Comparison of ENCODE assay signal across 8 cellular contexts in the genomic region with DNA sequence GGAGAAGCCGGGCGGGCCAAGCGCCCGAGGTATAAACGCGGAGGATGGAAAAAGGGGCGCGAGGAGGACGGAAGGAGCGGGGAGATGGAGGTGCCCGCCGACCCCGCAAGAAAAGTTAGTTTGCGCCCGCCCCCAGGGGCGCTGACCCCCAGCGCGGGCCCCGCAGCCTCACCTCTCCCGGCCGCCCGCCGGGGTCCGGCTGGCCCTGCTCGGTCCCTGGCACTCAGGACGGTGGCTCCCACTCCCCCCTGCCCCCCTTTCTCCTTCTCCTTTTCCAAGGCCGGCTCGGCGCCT. TPM values are rescaled to one million over a fixed set of nuclear protein-coding genes. Genes with fewer than 3 reads are reported as not detected.
A peak's percentile ranks its signal among the peaks of the same experiment; 100 is the strongest.
DNase-seq lines count a peak whose midpoint lies in the region; ATAC-seq and TF ChIP-seq lines count a peak whose summit lies in the region.

No MANE protein-coding gene starts in this region.

- no peak overlapping the region for H2AFZ ChIP-seq in SU-DHL-6 (ENCODE audit: low read depth, low read length, severe bottlenecking)
- peak overlapping the region; percentile 42 for H2AFZ ChIP-seq in smooth muscle cell (ENCODE audit: low read depth)

- peak in 1 of 2 donors; percentile 22 for TF ChIP-seq POLR2A in gastroesophageal sphincter (IDR thresholded peaks at IDR 0.05)

- DNase-seq in smooth muscle cell (lab: John Stamatoyannopoulos, UW; ENCODE audit: unreplicated experiment) (no peak), epidermal melanocyte (ENCODE audit: insufficient read length, low spot score) (no peak), NOMO-1 treated with dmso at 0.1 percent for 144 hours (lab: John Stamatoyannopoulos, UW; ENCODE audit: unreplicated experiment) (no peak), SKM-1 treated with dmso at 0.1 percent for 144 hours (lab: John Stamatoyannopoulos, UW; ENCODE audit: unreplicated experiment) (no peak)

- peak overlapping the region; percentile 48; the same call in 1 of the 2 replicates for H3K9ac ChIP-seq in SU-DHL-6 (ENCODE audit: low read length)
- peak overlapping the region; percentile 69 for H3K9ac ChIP-seq in smooth muscle cell (ENCODE audit: low read depth)

- H3K4me3 ChIP-seq in SU-DHL-6 (ENCODE audit: insufficient read depth, low read length, poor library complexity, severe bottlenecking) (peak overlapping the region; percentile 97), gastroesophageal sphincter (peak overlapping the region; percentile 89 to 96), smooth muscle cell (peak overlapping the region; percentile 94)

- ATAC-seq in GM21825 (IDR thresholded peaks at IDR 0.05; ENCODE audit: unreplicated experiment) = peak; percentile 1
- ATAC-seq in gastroesophageal sphincter = no peak
- no peak for ATAC-seq in activated CD4-positive, CD25-positive, alpha-beta regulatory T cell treated with anti-CD3 and anti-CD28 coated beads, Interleukin-2, amount 50 U/mL, for 24 hours

- no CpG with 5 or more reads among the region's 29 CpGs for WGBS in gastroesophageal sphincter (ENCODE audit: low coverage in 1 of 2), 2 donors
- WGBS in smooth muscle cell (ENCODE audit: low lambda C conversion rate) = 0% methylated on average over 15 of the region's 29 CpGs

- peak overlapping the region; percentile 91 for H3K4me2 ChIP-seq in SU-DHL-6 (ENCODE audit: low read depth, low read length, poor library complexity, severe bottlenecking)
- peak overlapping the region; percentile 99 for H3K4me2 ChIP-seq in smooth muscle cell

- H3K27me3 ChIP-seq in SU-DHL-6 (ENCODE audit: low read length) (no peaks in the 10 kb centered on the region), gastroesophageal sphincter (no peaks in the 10 kb centered on the region), smooth muscle cell (ENCODE audit: low read depth) (no peaks in the 10 kb centered on the region)

- H3K79me2 ChIP-seq in SU-DHL-6 (ENCODE audit: insufficient read depth, low read length) (no peaks in the 10 kb centered on the region; the same call in 1 of the 2 replicates), smooth muscle cell (ENCODE audit: low read depth) (peaks cover 15% of the 10 kb centered on the region)

- no peaks in the 10 kb centered on the region for H4K20me1 ChIP-seq in SU-DHL-6 (ENCODE audit: low read depth, low read length)
- H4K20me1 ChIP-seq in smooth muscle cell (ENCODE audit: low read depth) = peaks cover 46% of the 10 kb centered on the region

- no peaks in the 10 kb centered on the region for H3K9me2 ChIP-seq in SU-DHL-6 (replicated peaks; ENCODE audit: insufficient read depth, low read length)

- H3K27ac ChIP-seq in SU-DHL-6 (ENCODE audit: low read depth, low read length) (no peak overlapping the region), gastroesophageal sphincter (peak overlapping the region; percentile 72 to 98 (median 90)), smooth muscle cell (ENCODE audit: low read depth) (no peak overlapping the region)

- TF ChIP-seq EP300 in gastroesophageal sphincter (IDR thresholded peaks at IDR 0.05) = no peak

- TF ChIP-seq CTCF in SU-DHL-6 (IDR thresholded peaks at IDR 0.05; ENCODE audit: insufficient read depth, low read length, poor library complexity, severe bottlenecking) = no peak
- TF ChIP-seq CTCF in gastroesophageal sphincter (IDR thresholded peaks at IDR 0.05) = no peak
- TF ChIP-seq CTCF in smooth muscle cell (IDR thresholded peaks at IDR 0.05; ENCODE audit: borderline replicate concordance, insufficient read depth, poor library complexity, severe bottlenecking) = no peak

- H3K9me3 ChIP-seq in SU-DHL-6 (ENCODE audit: insufficient read depth, low read length) = no peaks in the 10 kb centered on the region
- no peaks in the 10 kb centered on the region for H3K9me3 ChIP-seq in gastroesophageal sphincter
- H3K9me3 ChIP-seq in smooth muscle cell (replicated peaks; ENCODE audit: low read depth) = no peaks in the 10 kb centered on the region

- H3F3A ChIP-seq in SU-DHL-6 (ENCODE audit: insufficient read depth) (0 out of 2 replicates have a peak, but pooled peaks cover 8% of the 10 kb centered on the region), smooth muscle cell (ENCODE audit: low read depth) (no peaks in the 10 kb centered on the region)

- H3K36me3 ChIP-seq in SU-DHL-6 (ENCODE audit: low read length) = no peaks in the 10 kb centered on the region
- H3K36me3 ChIP-seq in gastroesophageal sphincter = peaks cover 0 to 21% of the 10 kb centered on the region in 2 donors
- no peaks in the 10 kb centered on the region for H3K36me3 ChIP-seq in smooth muscle cell (ENCODE audit: low read depth)

- H3K4me1 ChIP-seq in gastroesophageal sphincter (peaks cover 0 to 72% (median 32%) of the 10 kb centered on the region in 3 donors), smooth muscle cell (ENCODE audit: low read depth) (peaks cover 18% of the 10 kb centered on the region)

RNA-seq across cellular contexts. Expression of gene CASKIN2, which starts 0.2 kb away (rescaled TPM):
- 10 to 100 TPM; 13.7 to 46.0 (median 15.6) TPM for total RNA-seq in gastroesophageal sphincter
- 2.6 and 4.2 TPM in 2 replicates for total RNA-seq in smooth muscle cell
- 8.0 and 10.9 TPM in 2 replicates for polyA plus RNA-seq in smooth muscle cell

RNA-seq across cellular contexts. Expression of gene TSEN54, which starts 1.2 kb away (rescaled TPM):
- total RNA-seq in gastroesophageal sphincter (10 to 100 TPM; 15.8 to 26.5 (median 17.1) TPM), smooth muscle cell (12.5 and 15.1 TPM in 2 replicates)
- 15.1 and 27.7 TPM in 2 replicates for polyA plus RNA-seq in smooth muscle cell

RNA-seq across cellular contexts. Expression of gene LLGL2, which starts 10.3 kb away (rescaled TPM):
- total RNA-seq in gastroesophageal sphincter (1 to 10 TPM; 2.3 to 7.9 (median 5.8) TPM), smooth muscle cell (7.6 and 9.9 TPM in 2 replicates)
- 12.7 and 33.5 TPM in 2 replicates for polyA plus RNA-seq in smooth muscle cell

RNA-seq across cellular contexts. Expression of gene TMEM94, which starts 58.7 kb away (rescaled TPM):
- 10 to 100 TPM; 31.0 to 50.3 (median 42.8) TPM for total RNA-seq in gastroesophageal sphincter
- total RNA-seq in smooth muscle cell = 18.4 and 35.9 TPM in 2 replicates
- 25.9 and 26.3 TPM in 2 replicates for polyA plus RNA-seq in smooth muscle cell

Comparison
In these comparisons a context has a peak if more than half of its experiments do, and no peak if none do; other contexts are left out.
1. H3K27ac ChIP-seq: peak in gastroesophageal sphincter (4 of 4); none in SU-DHL-6 (single experiment) and smooth muscle cell (single experiment).
2. Peak in every context shown above with its lines, with median percentiles within 50 percentile points of each other: H3K4me3 ChIP-seq.